9 cellular contexts compared by ENCODE assay signal in the genomic region with DNA sequence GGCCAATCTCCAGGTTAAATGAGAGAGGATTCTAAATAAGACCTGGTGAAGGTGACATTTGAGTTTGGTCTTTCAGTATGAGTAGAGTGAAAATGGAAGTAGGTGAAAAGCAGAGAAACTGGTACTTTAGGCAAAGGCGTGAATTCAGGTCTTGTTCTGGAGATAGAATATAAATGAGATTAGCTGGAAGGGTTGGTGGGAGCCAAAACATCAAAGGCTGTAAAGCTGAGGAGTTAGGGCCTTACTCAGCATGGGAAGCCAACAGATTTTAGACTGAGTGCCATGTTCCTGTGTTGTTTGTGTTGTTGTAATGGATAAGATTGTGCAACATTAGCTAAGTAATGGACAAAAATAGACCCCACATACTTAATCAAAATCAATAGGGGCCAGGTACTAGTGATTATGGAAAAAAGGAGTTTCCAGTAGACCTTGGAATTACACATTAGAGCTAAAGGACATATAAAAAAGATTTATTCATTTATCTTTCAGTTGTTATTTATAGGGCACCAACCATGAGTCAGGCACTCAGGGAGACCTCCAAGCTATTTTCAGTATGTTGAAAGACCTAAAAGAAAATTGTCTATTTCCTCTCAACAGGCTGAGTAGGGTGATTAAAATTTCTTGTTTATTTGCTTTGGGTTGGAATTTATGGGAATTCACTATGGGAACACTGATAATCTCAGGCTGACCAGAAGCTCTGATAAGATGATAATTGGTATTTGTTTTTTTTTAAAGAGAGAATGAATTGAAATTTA. TPM values are rescaled to one million over a fixed set of nuclear protein-coding genes. Genes with fewer than 3 reads are reported as not detected.
DNase-seq lines count a peak whose midpoint lies in the region; ATAC-seq and TF ChIP-seq lines count a peak whose summit lies in the region.
"Had no signal": no experiment of that assay in that cellular context is flagged by ENCODE, and none has a peak within 500 bp of the region (broad histone marks: within the 10 kb centered on the region; RNA-seq: fewer than 3 reads in every experiment).

No MANE protein-coding gene starts in this region.

- H3K9me3 ChIP-seq in body of pancreas (no peaks in the 10 kb centered on the region), tibial nerve (no peaks in the 10 kb centered on the region)

- WGBS in body of pancreas, 2 donors: 31 to 46% methylated on average over 1 of the region's 1 CpG
- WGBS in tibial nerve, 2 donors: 89 to 94% methylated on average over 1 of the region's 1 CpG

- H3K36me3 ChIP-seq in ACC112 (ENCODE audit: insufficient read depth, low read length) (no peaks in the 10 kb centered on the region), body of pancreas (replicated peaks in 1 of 2; ENCODE audit: insufficient read depth in 1 of 2, low read depth in 2 of 2) (no peaks in the 10 kb centered on the region), tibial nerve (no peaks in the 10 kb centered on the region)

- H3K27me3 ChIP-seq in ACC112 (ENCODE audit: insufficient read depth, low read length) (no peaks in the 10 kb centered on the region), body of pancreas (no peaks in the 10 kb centered on the region), tibial nerve (no peaks in the 10 kb centered on the region)

- TF ChIP-seq CTCF in body of pancreas (IDR thresholded peaks at IDR 0.05) (no peak), tibial nerve (IDR thresholded peaks at IDR 0.05) (no peak), mesothelial cell of epicardium (IDR thresholded peaks at IDR 0.05; ENCODE audit: unreplicated experiment) (no peak)

- H2AFZ ChIP-seq in ACC112 (ENCODE audit: low read length, unreplicated experiment): peak overlapping the region; percentile 2

- no peak overlapping the region for H3K4me3 Mint-ChIP-seq in mesothelial cell of epicardium

- no peak for TF ChIP-seq POLR2A in body of pancreas (IDR thresholded peaks at IDR 0.05)
- TF ChIP-seq POLR2A in tibial nerve (IDR thresholded peaks at IDR 0.05): no peak

- H3K4me3 ChIP-seq in ACC112 (ENCODE audit: low read depth, low read length): no peak overlapping the region; the same call in 1 of the 2 replicates
- H3K4me3 ChIP-seq in body of pancreas: no peak overlapping the region
- H3K4me3 ChIP-seq in tibial nerve: no peak overlapping the region

- DNase-seq in body of pancreas (no peak), DMS79 (lab: John Stamatoyannopoulos, UW) (no peak), tibial nerve (ENCODE audit: low spot score in 2 of 2) (no peak), germinal center (ENCODE audit: low spot score) (no peak), mesothelial cell of epicardium (ENCODE audit: low spot score in 2 of 2, unreplicated experiment in 2 of 2) (no peak)
- DNase-seq: NCI-H524 treated with DMSO at 0.1 percent for 48 hours had no signal

- no peak overlapping the region for H3K27ac Mint-ChIP-seq in mesothelial cell of epicardium

- H3K4me1 ChIP-seq in ACC112 (ENCODE audit: control insufficient read depth, insufficient read depth, low read length, unreplicated experiment): peaks cover 15% of the 10 kb centered on the region
- peaks cover 17% of the 10 kb centered on the region for H3K4me1 ChIP-seq in body of pancreas
- no peaks in the 10 kb centered on the region for H3K4me1 ChIP-seq in tibial nerve

- no peaks in the 10 kb centered on the region for H3K9me3 Mint-ChIP-seq in mesothelial cell of epicardium

- H3K4me1 Mint-ChIP-seq in mesothelial cell of epicardium: peaks cover 17% of the 10 kb centered on the region

- no peak for TF ChIP-seq EP300 in tibial nerve (IDR thresholded peaks at IDR 0.05)

- peak overlapping the region; percentile 57 for H3K27ac ChIP-seq in ACC112 (ENCODE audit: low read depth, low read length)
- peak overlapping the region in 2 of 4 donors; percentile 29 to 54 for H3K27ac ChIP-seq in body of pancreas
- no peak overlapping the region for H3K27ac ChIP-seq in tibial nerve

- intact Hi-C loops in body of pancreas (cut with DNase I): no loop called here

- no peaks in the 10 kb centered on the region for H3K79me2 ChIP-seq in ACC112 (ENCODE audit: control insufficient read depth, insufficient read depth, low read length, unreplicated experiment)

- no peaks in the 10 kb centered on the region for H3K27me3 Mint-ChIP-seq in mesothelial cell of epicardium (ENCODE audit: low read depth)

- no peaks in the 10 kb centered on the region for H3K36me3 Mint-ChIP-seq in mesothelial cell of epicardium

- peak; percentile 66 for ATAC-seq in GM19025 (IDR thresholded peaks at IDR 0.05; ENCODE audit: low read depth, unreplicated experiment)
- ATAC-seq in HG03469 (IDR thresholded peaks at IDR 0.05; ENCODE audit: unreplicated experiment): peak; percentile 85
- peak; percentile 72 for ATAC-seq in body of pancreas

RNA-seq across cellular contexts. Expression of a gene that starts 20.8 kb away (rescaled TPM):
- 1 to 10 TPM; 2.3 to 8.8 TPM for total RNA-seq in body of pancreas
- total RNA-seq in tibial nerve: not detected
- total RNA-seq in mesothelial cell of epicardium: not detected in 3 replicates

RNA-seq across cellular contexts. Expression of a gene that starts 58.2 kb away (rescaled TPM):
- total RNA-seq in body of pancreas (10 to 100 TPM in 1 of 2 donors, 1 to 10 TPM in 1; 7.6 to 13.7 TPM), tibial nerve (10 to 100 TPM; 13.2 to 41.0 (median 24.3) TPM), mesothelial cell of epicardium (10.6 to 12.1 TPM (median 10.8 TPM) in 3 replicates)
